20 cellular contexts compared by ENCODE assay signal in the genomic region with DNA sequence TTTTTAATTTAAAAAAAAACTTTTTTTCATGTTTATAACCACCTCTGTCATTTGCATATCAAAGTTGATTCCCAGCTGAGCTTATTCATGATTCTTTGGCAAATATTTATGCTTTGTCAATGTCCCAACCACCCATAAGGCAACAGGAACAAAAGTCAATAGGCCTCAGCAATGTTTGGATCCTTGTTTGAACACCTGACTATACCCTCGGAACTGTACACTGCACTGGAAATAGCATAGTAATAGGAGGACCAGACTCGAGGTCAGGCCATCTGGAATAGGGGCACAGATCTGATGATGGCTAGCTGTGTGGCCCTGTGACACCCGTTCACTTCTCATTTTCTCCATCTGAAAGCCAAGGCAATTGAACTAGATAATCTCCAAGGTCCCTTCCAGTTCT.
DNase-seq lines count a peak whose midpoint lies in the region; ATAC-seq and TF ChIP-seq lines count a peak whose summit lies in the region.
"Had no signal": no experiment of that assay in that cellular context is flagged by ENCODE, and none has a peak within 500 bp of the region (broad histone marks: within the 10 kb centered on the region; RNA-seq: fewer than 3 reads in every experiment).

No MANE protein-coding gene starts in this region.

- H3K9ac ChIP-seq in OCI-LY3 (ENCODE audit: low read length): no peak overlapping the region
- H3K9ac ChIP-seq in parathyroid adenoma: no peak overlapping the region

- H3K27me3 ChIP-seq in OCI-LY3 (ENCODE audit: low read depth, low read length) (no peaks in the 10 kb centered on the region), parathyroid adenoma (ENCODE audit: control insufficient read depth, insufficient read depth, low read length) (no peaks in the 10 kb centered on the region), BE2C (no peaks in the 10 kb centered on the region), PC-9 (ENCODE audit: insufficient read depth, low read depth) (no peaks in the 10 kb centered on the region)
- H3K27me3 ChIP-seq: ascending aorta, right lobe of liver, transverse colon had no signal

- no peak overlapping the region for H3K27ac ChIP-seq in OCI-LY3 (ENCODE audit: low read length)
- H3K27ac ChIP-seq in parathyroid adenoma: no peak overlapping the region
- no peak overlapping the region for H3K27ac ChIP-seq in PC-9
- H3K27ac ChIP-seq: ascending aorta, right lobe of liver, transverse colon had no signal

- peak; percentile 96 for DNase-seq in NCI-H2107 treated with DMSO at 0.1 percent for 48 hours (lab: John Stamatoyannopoulos, UW; ENCODE audit: unreplicated experiment)
- DNase-seq in NCI-H2107 (lab: John Stamatoyannopoulos, UW): no peak
- peak; percentile 92 for DNase-seq in NCI-H2029 treated with DMSO at 0.1 percent for 48 hours (lab: John Stamatoyannopoulos, UW)
- DNase-seq in BE2C: no peak
- DNase-seq in PC-9: no peak
- DNase-seq: activated T-cell treated with anti-CD3 and anti-CD28 coated beads, Interleukin-2, amount 50 U/mL, for 48 hours; cerebellar nuclear complex; erythroblast; foreskin melanocyte; hypothalamus; IMR-90; kidney; right lobe of liver; stimulated activated naive CD8-positive, alpha-beta T cell treated with anti-CD3 and anti-CD28 coated beads, Interleukin-15, Interleukin-2, amounts not matched to agents 100 U/mL and 50 U/mL, for 24 hours; transverse colon had no signal

- TF ChIP-seq CTCF in OCI-LY3 (IDR thresholded peaks at IDR 0.05; ENCODE audit: low read depth, low read length) (no peak), parathyroid adenoma (IDR thresholded peaks at IDR 0.05) (no peak), BE2C (IDR thresholded peaks at IDR 0.05; ENCODE audit: low read depth, low read length) (no peak), PC-9 (conservative IDR thresholded peaks at IDR 0.05) (no peak)

- ATAC-seq in HG02970 (IDR thresholded peaks at IDR 0.05; ENCODE audit: low FRiP score, unreplicated experiment): no peak
- ATAC-seq: HCT116; stimulated activated naive CD8-positive, alpha-beta T cell treated with anti-CD3 and anti-CD28 coated beads, Interleukin-15, Interleukin-2, amounts not matched to agents 100 U/mL and 50 U/mL, for 24 hours had no signal

- H3K4me1 ChIP-seq in OCI-LY3 (ENCODE audit: low read length) (peaks cover 22% of the 10 kb centered on the region), parathyroid adenoma (peaks cover 22% of the 10 kb centered on the region), BE2C (peaks cover 8% of the 10 kb centered on the region; the same call in 1 of the 2 replicates), PC-9 (replicated peaks; ENCODE audit: insufficient read depth) (no peaks in the 10 kb centered on the region)
- H3K4me1 ChIP-seq: ascending aorta, right lobe of liver had no signal

- no peaks in the 10 kb centered on the region for H3F3A ChIP-seq in PC-9 (ENCODE audit: insufficient read depth, low read depth)

- CTCF ChIA-PET in PC-9 (lab: Charles Lee): interaction anchor here (0.5 to 0.6 kb wide), 2 partner anchors 11 to 1524 kb away, joined by 3 to 8 read pairs; no protein-coding TSS in a partner anchor

- H3K4me2 ChIP-seq in OCI-LY3 (ENCODE audit: low read length) (no peak overlapping the region), parathyroid adenoma (ENCODE audit: low read length) (no peak overlapping the region), PC-9 (no peak overlapping the region)

- H3K79me2 ChIP-seq in OCI-LY3 (ENCODE audit: low read length): no peaks in the 10 kb centered on the region
- no peaks in the 10 kb centered on the region for H3K79me2 ChIP-seq in parathyroid adenoma
- H3K79me2 ChIP-seq in PC-9 (ENCODE audit: low read depth): no peaks in the 10 kb centered on the region

- BruUV-seq in PC-9 (replicated peaks; lab: Mats Ljungman, UMichigan): no TSS peak

- H3K36me3 ChIP-seq in OCI-LY3 (replicated peaks; ENCODE audit: low read depth, low read length): no peaks in the 10 kb centered on the region
- H3K36me3 ChIP-seq in parathyroid adenoma (ENCODE audit: control insufficient read depth, insufficient read depth, low read length): no peaks in the 10 kb centered on the region
- H3K36me3 ChIP-seq in BE2C: no peaks in the 10 kb centered on the region
- no peaks in the 10 kb centered on the region for H3K36me3 ChIP-seq in PC-9 (ENCODE audit: low read depth)
- H3K36me3 ChIP-seq: ascending aorta, right lobe of liver, transverse colon had no signal

- H3K4me3 ChIP-seq in OCI-LY3 (ENCODE audit: low read length) (no peak overlapping the region), parathyroid adenoma (ENCODE audit: low read depth, low read length) (no peak overlapping the region), BE2C (ENCODE audit: low read depth, low read length) (no peak overlapping the region), PC-9 (no peak overlapping the region)
- H3K4me3 ChIP-seq: ascending aorta, right lobe of liver, transverse colon had no signal

- no peaks in the 10 kb centered on the region for H3K9me3 ChIP-seq in OCI-LY3 (ENCODE audit: insufficient read depth, low read length)
- no peaks in the 10 kb centered on the region for H3K9me3 ChIP-seq in parathyroid adenoma (ENCODE audit: control insufficient read depth, low read length)
- no peaks in the 10 kb centered on the region for H3K9me3 ChIP-seq in BE2C
- H3K9me3 ChIP-seq in PC-9 (ENCODE audit: insufficient read depth, low read depth): no peaks in the 10 kb centered on the region
- H3K9me3 ChIP-seq: ascending aorta, right lobe of liver, transverse colon had no signal

- H2AFZ ChIP-seq in OCI-LY3 (ENCODE audit: low read depth, low read length) (peak overlapping the region; percentile 87), parathyroid adenoma (peak overlapping the region; percentile 59), PC-9 (no peak overlapping the region)

- POLR2A ChIA-PET in PC-9 (lab: Charles Lee; ENCODE audit: unreplicated experiment): no interaction called here

- H4K20me1 ChIP-seq in OCI-LY3 (ENCODE audit: insufficient read depth, low read length) (no peaks in the 10 kb centered on the region), PC-9 (ENCODE audit: insufficient read depth) (no peaks in the 10 kb centered on the region)

- no peaks in the 10 kb centered on the region for H3K9me2 ChIP-seq in PC-9 (ENCODE audit: insufficient read depth)

- intact Hi-C loops in PC-9 (cut with micrococcal nuclease; ENCODE audit: unreplicated experiment): loop anchor here (2.0 to 10.0 kb wide), 4 partner anchors 127 to 1157 kb away; no protein-coding TSS in a partner anchor

Comparison
In these comparisons a context has a peak if more than half of its experiments do, and no peak if none do; other contexts are left out.
1. DNase-seq: peak in NCI-H2107 treated with DMSO at 0.1 percent for 48 hours (single experiment) and NCI-H2029 treated with DMSO at 0.1 percent for 48 hours (single experiment); none in NCI-H2107 (single experiment), BE2C (single experiment) and PC-9 (0 of 2).